In genomic region chr3:47899495-47900108, GRCh38 we compare ENCODE assay signal across 26 cellular contexts.
DNase-seq lines count a peak whose midpoint lies in the region; ATAC-seq and TF ChIP-seq lines count a peak whose summit lies in the region.
"Had no signal": no experiment of that assay in that cellular context is flagged by ENCODE, and none has a peak within 500 bp of the region (broad histone marks: within the 10 kb centered on the region; RNA-seq: fewer than 3 reads in every experiment).

No MANE protein-coding gene starts in this region.

- no peak overlapping the region for H3K14ac ChIP-seq in IMR-90 (replicated peaks; ENCODE audit: low read depth, low read length)
- H3K14ac ChIP-seq in trophoblast cell (ENCODE audit: low read length): no peak overlapping the region

- in situ Hi-C loops in IMR-90 (cut with MboI; ENCODE audit: low sequenced_read_pairs): no loop called here

- H3K9me3 ChIP-seq in IMR-90 (ENCODE audit: control insufficient read depth, insufficient read depth, low read length) (no peaks in the 10 kb centered on the region), trophoblast cell (ENCODE audit: insufficient read depth, low read depth, low read length) (no peaks in the 10 kb centered on the region)
- H3K9me3 ChIP-seq: adrenal gland, left lung, MG63, Peyer's patch, sigmoid colon, SJSA1, stomach, tibial artery had no signal

- H4K91ac ChIP-seq in IMR-90 (ENCODE audit: insufficient read depth, low read depth, low read length) (no peak overlapping the region), trophoblast cell (ENCODE audit: low read depth, low read length) (no peak overlapping the region)

- ATAC-seq in IMR-90 (ENCODE audit: low read depth) (no peak), GM18498 (IDR thresholded peaks at IDR 0.05; ENCODE audit: unreplicated experiment) (no peak), GM18505 (IDR thresholded peaks at IDR 0.05; ENCODE audit: unreplicated experiment) (no peak)
- ATAC-seq: activated T-cell treated with anti-CD3 and anti-CD28 coated beads, Interleukin-2, amount 50 U/mL, for 4 hours; left lung; natural killer cell treated with Interleukin-12 subunit alpha and Interleukin-12 subunit beta and Interleukin-15 and Interleukin-18, amount 100 ng/mL, for 72 hours; T-helper 17 cell had no signal

- no peak overlapping the region for H2BK20ac ChIP-seq in IMR-90 (ENCODE audit: low read depth, low read length)

- POLR2A ChIA-PET in IMR-90 (lab: Charles Lee; ENCODE audit: unreplicated experiment): interaction anchor here (0.6 kb wide), 1 partner anchor 189 kb away, joined by 4 read pairs; no protein-coding TSS in a partner anchor

- H3K9me1 ChIP-seq in IMR-90 (ENCODE audit: insufficient read depth, low read length): peaks cover 2% of the 10 kb centered on the region; the same call in 1 of the 2 replicates

- H3K9ac ChIP-seq in IMR-90 (ENCODE audit: low read depth, low read length): no peak overlapping the region
- no peak overlapping the region for H3K9ac ChIP-seq in trophoblast cell (ENCODE audit: low read length)

- no peak for TF ChIP-seq POLR2A in IMR-90 (IDR thresholded peaks at IDR 0.05; ENCODE audit: low read depth, low read length)
- TF ChIP-seq POLR2A in GM18505 (IDR thresholded peaks at IDR 0.05; ENCODE audit: borderline replicate concordance, extremely low read depth, insufficient read depth, insufficient read length): no peak

- H3K56ac ChIP-seq in IMR-90 (ENCODE audit: extremely low read depth, insufficient read depth, low read length): no peak overlapping the region

- H2BK120ac ChIP-seq in IMR-90 (ENCODE audit: low read depth, low read length): no peak overlapping the region
- no peak overlapping the region for H2BK120ac ChIP-seq in trophoblast cell (ENCODE audit: insufficient read depth, low read length, poor library complexity)

- H2AFZ ChIP-seq in IMR-90 (replicated peaks; ENCODE audit: low read length, poor library complexity) (no peak overlapping the region), trophoblast cell (ENCODE audit: insufficient read depth, low read length, poor library complexity) (no peak overlapping the region)

- H2AK9ac ChIP-seq in IMR-90 (replicated peaks; ENCODE audit: low read depth, low read length, poor library complexity): no peak overlapping the region

- H3K4ac ChIP-seq in IMR-90 (ENCODE audit: low read depth, low read length): no peak overlapping the region
- no peak overlapping the region for H3K4ac ChIP-seq in trophoblast cell (ENCODE audit: low read depth, low read length)

- TF ChIP-seq RAD21 in IMR-90 (IDR thresholded peaks at IDR 0.05; ENCODE audit: low read length): no peak

- CTCF ChIA-PET in IMR-90 (lab: Yijun Ruan, JAX): no interaction called here

- H4K5ac ChIP-seq in IMR-90 (ENCODE audit: low read depth, low read length): no peak overlapping the region

- H2BK5ac ChIP-seq in IMR-90 (ENCODE audit: low read depth, low read length, poor library complexity, severe bottlenecking) (no peak overlapping the region), trophoblast cell (ENCODE audit: low read depth, low read length, poor library complexity) (no peak overlapping the region)

- DNase-seq in IMR-90 (peak; percentile 6), astrocyte of the hippocampus (ENCODE audit: low read depth, low spot score) (peak; percentile 79), fibroblast of the aortic adventitia (ENCODE audit: low read depth) (peak; percentile 35), trophoblast cell (peak; percentile 52 to 69), NCI-H82 (lab: John Stamatoyannopoulos, UW) (no peak)
- DNase-seq: activated CD4-positive, alpha-beta T cell treated with anti-CD3 and anti-CD28 coated beads for 4 hours; activated naive CD4-positive, alpha-beta T cell; activated T-cell treated with anti-CD3 and anti-CD28 coated beads, Interleukin-2, amount 50 U/mL, for 4 hours; adrenal gland; CD4-positive, alpha-beta T cell; foreskin melanocyte; left lung; MG63; NCI-H1417; NCI-H510A; NK-92 treated with Interleukin-12 subunit alpha and Interleukin-12 subunit beta, amount 100 ng/mL, for 24 hours; Peyer's patch; sigmoid colon; stomach; T-helper 17 cell; tibial artery had no signal

- no peak overlapping the region for H3K23ac ChIP-seq in IMR-90 (ENCODE audit: low read depth, low read length)
- no peak overlapping the region for H3K23ac ChIP-seq in trophoblast cell (ENCODE audit: low read length)

- no CpG with 5 or more reads among the region's 3 CpGs for whole genome bisulfite sequencing in IMR-90 (ENCODE audit: extremely low coverage in 2 of 2, insufficient read length in 1 of 2), 2 experiments
- no CpG with 5 or more reads among the region's 3 CpGs for WGBS in trophoblast cell (ENCODE audit: extremely low coverage, insufficient coverage, insufficient read length)

- no peaks in the 10 kb centered on the region for H3K27me3 ChIP-seq in IMR-90 (ENCODE audit: control insufficient read depth, insufficient read depth, low read length)
- no peaks in the 10 kb centered on the region for H3K27me3 ChIP-seq in trophoblast cell (ENCODE audit: insufficient read depth, low read length)
- H3K27me3 ChIP-seq: adrenal gland, left lung, MG63, Peyer's patch, sigmoid colon, SJSA1, stomach, tibial artery had no signal

- H4K20me1 ChIP-seq in IMR-90 (ENCODE audit: insufficient read depth, low read length): peaks cover 7% of the 10 kb centered on the region; the same call in 1 of the 2 replicates

- no peak overlapping the region for H2BK12ac ChIP-seq in trophoblast cell (ENCODE audit: low read length)

- TF ChIP-seq CTCF in IMR-90 (conservative IDR thresholded peaks at IDR 0.05; ENCODE audit: low read depth, low read length) (no peak), fibroblast of the aortic adventitia (IDR thresholded peaks at IDR 0.05; ENCODE audit: insufficient read depth, low read length) (no peak)

- H3K27ac ChIP-seq in IMR-90 (ENCODE audit: insufficient read depth, low read length) (no peak overlapping the region), trophoblast cell (ENCODE audit: low read depth, low read length) (peak overlapping the region; percentile 28)
- H3K27ac ChIP-seq: adrenal gland, epithelial cell of prostate, left lung, Peyer's patch, SJSA1, tibial artery had no signal

- peaks cover 31% of the 10 kb centered on the region for H3K36me3 ChIP-seq in IMR-90 (ENCODE audit: control insufficient read depth, insufficient read depth, low read length)
- H3K36me3 ChIP-seq in trophoblast cell (ENCODE audit: control insufficient read depth in 1 of 2, insufficient read depth in 2 of 2, low read length in 2 of 2): peaks cover 9% of the 10 kb centered on the region in 2 experiments
- H3K36me3 ChIP-seq: adrenal gland had no signal

- no peaks in the 10 kb centered on the region for H3K79me2 ChIP-seq in trophoblast cell (ENCODE audit: control insufficient read depth, insufficient read depth, low read length, poor library complexity)

- H3K79me1 ChIP-seq in IMR-90 (ENCODE audit: low read depth in 1 of 2, low read length in 2 of 2) (peaks cover 36 to 54% of the 10 kb centered on the region in 2 experiments), trophoblast cell (ENCODE audit: low read length) (no peaks in the 10 kb centered on the region)

- intact Hi-C loops in IMR-90 (cut with micrococcal nuclease): no loop called here

- no peak overlapping the region for H4K12ac ChIP-seq in trophoblast cell (ENCODE audit: low read depth, low read length)

- BruUV-seq in IMR-90 (replicated peaks; lab: Mats Ljungman, UMichigan): no TSS peak

- no peak overlapping the region for H2BK15ac ChIP-seq in IMR-90 (ENCODE audit: low read depth, low read length)

- H3K4me3 ChIP-seq in IMR-90 (ENCODE audit: insufficient read depth, low read depth, low read length): no peak overlapping the region
- H3K4me3 ChIP-seq in fibroblast of the aortic adventitia (ENCODE audit: low read depth, low read length): no peak overlapping the region
- H3K4me3 ChIP-seq in trophoblast cell (ENCODE audit: low read depth, low read length): no peak overlapping the region
- H3K4me3 ChIP-seq: adrenal gland, left lung, MG63, Peyer's patch, sigmoid colon, SJSA1, stomach, tibial artery had no signal

- H4K8ac ChIP-seq in IMR-90 (ENCODE audit: low read depth in 2 of 2, low read length in 2 of 2) (no peak overlapping the region), trophoblast cell (ENCODE audit: low read depth, low read length) (no peak overlapping the region)

- H3K4me1 ChIP-seq in IMR-90 (ENCODE audit: control insufficient read depth, insufficient read depth, low read length) (no peaks in the 10 kb centered on the region; the same call in 1 of the 2 replicates), trophoblast cell (ENCODE audit: control insufficient read depth in 1 of 2, insufficient read depth in 2 of 2, low read length in 2 of 2) (peaks cover 0 to 4% of the 10 kb centered on the region in 2 experiments)
- H3K4me1 ChIP-seq: adrenal gland, left lung, Peyer's patch, SJSA1 had no signal

- H2AK5ac ChIP-seq in IMR-90 (ENCODE audit: low read depth, low read length) (no peak overlapping the region), trophoblast cell (ENCODE audit: low read length) (no peak overlapping the region)

- H3K4me2 ChIP-seq in IMR-90 (ENCODE audit: low read depth, low read length) (no peak overlapping the region), trophoblast cell (ENCODE audit: low read length) (no peak overlapping the region)

- dilution Hi-C loops in IMR-90 (cut with HindIII; ENCODE audit: low sequenced_read_pairs, unreplicated experiment): no loop called here

- H3K18ac ChIP-seq in IMR-90 (ENCODE audit: low read depth, low read length) (no peak overlapping the region), trophoblast cell (ENCODE audit: low read length) (no peak overlapping the region)

TF ChIP-seq in IMR-90, 13 proteins besides CTCF, POLR2A, EP300 and RAD21:
- TF ChIP-seq NFE2L2 (IDR thresholded peaks at IDR 0.05; ENCODE audit: low read depth, low read length): no peak
- TF ChIP-seq ELK1 (IDR thresholded peaks at IDR 0.05; ENCODE audit: borderline replicate concordance, low read depth, low read length): no peak
- TF ChIP-seq RCOR1 (IDR thresholded peaks at IDR 0.05; ENCODE audit: insufficient replicate concordance, low read length): no peak
- no peak for TF ChIP-seq RFX5 (IDR thresholded peaks at IDR 0.05; ENCODE audit: low read depth, low read length)
- no peak for TF ChIP-seq MXI1 (IDR thresholded peaks at IDR 0.05; ENCODE audit: borderline replicate concordance, low read depth, low read length)
- TF ChIP-seq BHLHE40 (IDR thresholded peaks at IDR 0.05; ENCODE audit: low read depth, low read length): no peak
- no peak for TF ChIP-seq CEBPB (IDR thresholded peaks at IDR 0.05; ENCODE audit: low read depth, low read length)
